8 cellular contexts compared by ENCODE assay signal in genomic region chr16:228917-229730, GRCh38. TPM values are rescaled to one million over a fixed set of nuclear protein-coding genes. Genes with fewer than 3 reads are reported as not detected.
A peak's percentile ranks its signal among the peaks of the same experiment; 100 is the strongest.
DNase-seq lines count a peak whose midpoint lies in the region; ATAC-seq, FAIRE-seq and TF ChIP-seq lines count a peak whose summit lies in the region.

Gene LUC7L, minus strand, starts transcription at chr16:229449. Its CDS starts 110 bp downstream, at chr16:229339.

- peak; percentile 88 for ATAC-seq in GM21423 (IDR thresholded peaks at IDR 0.05; ENCODE audit: unreplicated experiment)

- H3K4me2 ChIP-seq in OCI-LY3 (ENCODE audit: low read length) (peak within 1 kb of the TSS; percentile 83), endothelial cell of umbilical vein (ENCODE audit: insufficient read depth, low read length) (peak within 1 kb of the TSS; percentile 71)

- H3K27ac ChIP-seq in HUES64 (ENCODE audit: low read depth, low read length): peak within 1 kb of the TSS; percentile 97
- peak within 1 kb of the TSS; percentile 79 for H3K27ac ChIP-seq in OCI-LY3 (ENCODE audit: low read length)
- H3K27ac ChIP-seq in endothelial cell of umbilical vein (ENCODE audit: insufficient read depth, low read depth, low read length): peak within 1 kb of the TSS; percentile 63

- H3K9me3 ChIP-seq in HUES64 (ENCODE audit: insufficient read depth, low read depth, low read length) (no peaks in the 10 kb centered on the region), OCI-LY3 (ENCODE audit: insufficient read depth, low read length) (no peaks in the 10 kb centered on the region), endothelial cell of umbilical vein (replicated peaks; ENCODE audit: control insufficient read depth, insufficient read depth, low read length) (no peaks in the 10 kb centered on the region)

- peak; percentile 99 for TF ChIP-seq POLR2A in endothelial cell of umbilical vein (IDR thresholded peaks at IDR 0.05; ENCODE audit: low read depth, low read length)

- TSS peak; percentile 87 for BruUV-seq in endothelial cell of umbilical vein (replicated peaks; lab: Mats Ljungman, UMichigan)

- no peaks in the 10 kb centered on the region for H3K9me1 ChIP-seq in endothelial cell of umbilical vein (replicated peaks; ENCODE audit: control insufficient read depth, extremely low read depth, insufficient read depth, low read length)

- H3K9ac ChIP-seq in HUES64 (ENCODE audit: low read depth, low read length) (peak within 1 kb of the TSS; percentile 98), OCI-LY3 (ENCODE audit: low read length) (peak within 1 kb of the TSS; percentile 91), endothelial cell of umbilical vein (replicated peaks; ENCODE audit: extremely low read depth, insufficient read depth, low read length) (peak within 1 kb of the TSS; percentile 80)

- H3K27me3 ChIP-seq in HUES64 (ENCODE audit: insufficient read depth, low read length) (no peaks in the 10 kb centered on the region), OCI-LY3 (ENCODE audit: low read depth, low read length) (no peaks in the 10 kb centered on the region), endothelial cell of umbilical vein (ENCODE audit: control insufficient read depth in 2 of 2, insufficient read depth in 2 of 2, low read length in 2 of 2) (no peaks in the 10 kb centered on the region)

- 3% methylated on average over 84 of the region's 84 CpGs for WGBS in HUES64

- H2AFZ ChIP-seq in OCI-LY3 (ENCODE audit: low read depth, low read length) (peak within 1 kb of the TSS; percentile 88), endothelial cell of umbilical vein (ENCODE audit: low read depth, low read length) (peak within 1 kb of the TSS; percentile 32)

- intact Hi-C loops in endothelial cell of umbilical vein (cut with micrococcal nuclease): loop anchor here (1.0 kb wide), 1 partner anchor 123 kb away; the partner anchor contains the start of gene AXIN1

- H3K79me2 ChIP-seq in OCI-LY3 (ENCODE audit: low read length) (peaks cover 44% of the 10 kb centered on the region), endothelial cell of umbilical vein (ENCODE audit: control insufficient read depth, insufficient read depth, low read length) (peaks cover 41% of the 10 kb centered on the region)

- in situ Hi-C loops in Caki2 (cut with HindIII; ENCODE audit: low pct_unique_long_range_greater_than_20kb, low sequenced_read_pairs): no loop called here

- DNase-seq in Caki2 (ENCODE audit: low read depth): peak; percentile 94
- peak; percentile 80 for DNase-seq in activated T-cell treated with anti-CD3 and anti-CD28 coated beads for 1 hour (ENCODE audit: low read depth)
- peak; percentile 92 for DNase-seq in endothelial cell of umbilical vein (ENCODE audit: low read depth, low spot score)
- peak; percentile 92 for DNase-seq in midbrain (lab: John Stamatoyannopoulos, UW)
- peak; percentile 68 to 73 for DNase-seq in stimulated activated CD8-positive, alpha-beta memory T cell treated with anti-CD3 and anti-CD28 coated beads, Interleukin-2, amount 100 ng/mL, for 1 hour (ENCODE audit: low read depth in 2 of 2)

- H4K20me1 ChIP-seq in OCI-LY3 (ENCODE audit: insufficient read depth, low read length) (peaks cover 21% of the 10 kb centered on the region), endothelial cell of umbilical vein (replicated peaks; ENCODE audit: control insufficient read depth, extremely low read depth, insufficient read depth, low read length) (no peaks in the 10 kb centered on the region)

- H3K4me1 ChIP-seq in HUES64 (ENCODE audit: insufficient read depth, low read length): peaks cover 11% of the 10 kb centered on the region; the same call in 1 of the 2 replicates
- H3K4me1 ChIP-seq in OCI-LY3 (ENCODE audit: low read length): peaks cover 14% of the 10 kb centered on the region
- peaks cover 12% of the 10 kb centered on the region for H3K4me1 ChIP-seq in endothelial cell of umbilical vein (ENCODE audit: control insufficient read depth, extremely low read depth, insufficient read depth, low read length)

- TF ChIP-seq CTCF in OCI-LY3 (IDR thresholded peaks at IDR 0.05; ENCODE audit: low read depth, low read length) (no peak), endothelial cell of umbilical vein (IDR thresholded peaks at IDR 0.05; ENCODE audit: extremely low read depth in 1 of 2, insufficient read depth in 1 of 2, low read depth in 1 of 2, low read length in 2 of 2) (no peak)

- peak; percentile 93 for FAIRE-seq in endothelial cell of umbilical vein (lab: Jason Lieb, UNC)

- dilution Hi-C loops in endothelial cell of umbilical vein (cut with MboI; ENCODE audit: extremely low pct_ligation_motif_present, low sequenced_read_pairs): no loop called here

- CTCF ChIA-PET in endothelial cell of umbilical vein (lab: Charles Lee): interaction anchor here (0.6 to 4.2 kb wide), 6 partner anchors 11 to 133 kb away, joined by 3 to 26 read pairs (median 4); partner anchors contain the start of gene AXIN1

- POLR2A ChIA-PET in endothelial cell of umbilical vein (lab: Charles Lee): interaction anchor here (0.6 kb wide), 2 partner anchors 54 to 1184 kb away, joined by 3 to 4 read pairs; no protein-coding TSS in a partner anchor

- peaks cover 37% of the 10 kb centered on the region for H3K36me3 ChIP-seq in HUES64 (ENCODE audit: insufficient read depth, low read length)
- H3K36me3 ChIP-seq in OCI-LY3 (replicated peaks; ENCODE audit: low read depth, low read length): peaks cover 27% of the 10 kb centered on the region
- peaks cover 12 to 18% of the 10 kb centered on the region in 2 experiments for H3K36me3 ChIP-seq in endothelial cell of umbilical vein (ENCODE audit: control insufficient read depth in 2 of 2, extremely low read depth in 1 of 2, insufficient read depth in 2 of 2, low read length in 2 of 2)

- H3K4me3 ChIP-seq in HUES64 (ENCODE audit: low read length) (peak within 1 kb of the TSS; percentile 85), OCI-LY3 (ENCODE audit: low read length) (peak within 1 kb of the TSS; percentile 92), endothelial cell of umbilical vein (replicated peaks in 1 of 3; ENCODE audit: insufficient read depth in 1 of 3, low read depth in 1 of 3, low read length in 3 of 3) (peak within 1 kb of the TSS; percentile 73 to 76 (median 75))

TF ChIP-seq in endothelial cell of umbilical vein, 7 proteins besides CTCF, POLR2A, EP300 and RAD21:
- no peak for TF ChIP-seq MYC (IDR thresholded peaks at IDR 0.05; ENCODE audit: low read depth, low read length)
- TF ChIP-seq JUN (IDR thresholded peaks at IDR 0.05; ENCODE audit: borderline replicate concordance, insufficient read depth, insufficient read length, low read depth): no peak
- peak; percentile 100 for TF ChIP-seq POLR2AphosphoS5 (IDR thresholded peaks at IDR 0.05; ENCODE audit: insufficient read depth, low read depth, low read length)
- peak; percentile 12 for TF ChIP-seq FOS (IDR thresholded peaks at IDR 0.05; ENCODE audit: borderline replicate concordance, insufficient read depth, low read length)
- TF ChIP-seq EZH2 (IDR thresholded peaks at IDR 0.05; ENCODE audit: borderline replicate concordance, low read depth, low read length, severe bottlenecking): no peak
- TF ChIP-seq MAX (IDR thresholded peaks at IDR 0.05; ENCODE audit: insufficient read depth, insufficient read length): peak; percentile 79
- no peak for TF ChIP-seq GATA2 (IDR thresholded peaks at IDR 0.05; ENCODE audit: insufficient read depth, insufficient read length, low read depth, low read length)

RNA-seq across cellular contexts. Expression of gene LUC7L, which starts in this region (rescaled TPM):
- 30.2 and 32.7 TPM in 2 replicates for total RNA-seq in Caki2 (2014; rRNA removed; shearing (Covaris generic); ENCODE audit: low replicate concordance)
- 88.2 TPM for polyA plus RNA-seq in HUES64 (2013, experiment 1 of 2)
- 83.5 TPM for polyA plus RNA-seq in HUES64 (2013, experiment 2 of 2)
- 86.6 and 94.7 TPM in 2 replicates for total RNA-seq in endothelial cell of umbilical vein
- 57.6 and 75.4 TPM in 2 replicates for polyA plus RNA-seq in endothelial cell of umbilical vein
- 28.6 and 34.7 TPM in 2 replicates for polyA plus RNA-seq in endothelial cell of umbilical vein (2011; cell fraction: cytosol; rRNA removed)
- polyA plus RNA-seq in endothelial cell of umbilical vein (2011; cell fraction: nucleus; rRNA removed): 302 and 431 TPM in 2 replicates
- polyA plus RNA-seq in endothelial cell of umbilical vein (2012): 60.0 and 67.6 TPM in 2 replicates
- 40.6 and 40.9 TPM in 2 replicates for polyA minus RNA-seq in endothelial cell of umbilical vein
- polyA minus RNA-seq in endothelial cell of umbilical vein (2011; cell fraction: cytosol; rRNA and poly(A)+ RNA removed): 12.4 TPM
- 98.2 and 126 TPM in 2 replicates for polyA minus RNA-seq in endothelial cell of umbilical vein (2011; cell fraction: nucleus; rRNA and poly(A)+ RNA removed)

Comparison
In these comparisons a context has a peak if more than half of its experiments do, and no peak if none do; other contexts are left out.
1. Peak in every context shown above with its lines: DNase-seq, ATAC-seq, H3K4me3 ChIP-seq and H3K27ac ChIP-seq.